In the genomic region with DNA sequence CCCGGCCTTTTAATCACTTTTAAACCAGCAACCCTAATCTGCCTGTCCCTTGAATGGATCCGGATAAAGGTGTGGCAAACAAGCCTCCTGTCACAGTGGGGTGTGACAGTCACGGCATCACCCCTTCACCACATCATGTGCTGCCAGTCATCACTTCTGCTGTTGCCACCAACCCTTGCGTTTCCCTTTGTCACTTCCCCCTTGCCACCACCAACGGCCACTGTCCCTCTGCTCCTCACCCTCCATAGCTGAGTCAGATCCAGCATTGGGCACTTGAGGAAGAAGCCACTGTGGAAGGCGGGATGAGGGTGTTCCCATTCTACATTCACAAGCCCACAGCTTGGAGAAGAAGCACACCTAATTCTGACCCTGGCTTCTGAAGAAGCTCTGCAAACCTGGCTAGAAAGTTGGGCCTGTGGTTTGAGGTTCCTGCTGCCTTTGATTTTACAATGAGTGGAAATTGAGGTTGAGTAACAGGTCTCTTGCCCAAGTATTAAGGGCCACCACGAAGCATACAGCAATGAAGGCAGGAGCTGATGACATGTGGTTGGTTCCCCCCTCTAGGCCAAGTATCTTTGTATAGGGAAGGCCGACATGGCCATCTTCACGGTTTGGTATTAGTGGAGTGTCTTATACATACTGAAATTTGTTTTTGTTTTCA, we compare ENCODE assay signal across 9 cellular contexts. TPM values are rescaled to one million over a fixed set of nuclear protein-coding genes. Genes with fewer than 3 reads are reported as not detected.
DNase-seq lines count a peak whose midpoint lies in the region; ATAC-seq and TF ChIP-seq lines count a peak whose summit lies in the region.
"Had no signal": no experiment of that assay in that cellular context is flagged by ENCODE, and none has a peak within 500 bp of the region (broad histone marks: within the 10 kb centered on the region; RNA-seq: fewer than 3 reads in every experiment).

No MANE protein-coding gene starts in this region.

- H3K4me1 Mint-ChIP-seq in CD4-positive, alpha-beta memory T cell = peaks cover 27 to 54% (median 34%) of the 10 kb centered on the region in 4 donors
- peaks cover 42% of the 10 kb centered on the region for H3K4me1 Mint-ChIP-seq in activated T-cell treated with anti-CD3 and anti-CD28 coated beads, Interleukin-2, amount 50 U/mL, for 72 hours (ENCODE audit: low read depth)

- peak; percentile 73 to 84 (median 79) for DNase-seq in CD4-positive, alpha-beta memory T cell
- DNase-seq in NK-92 treated with Interleukin-12 subunit alpha and Interleukin-12 subunit beta, amount 100 ng/mL, for 24 hours (lab: John Stamatoyannopoulos, UW) = peak; percentile 85
- DNase-seq in activated T-cell treated with anti-CD3 and anti-CD28 coated beads, Interleukin-2, amount 50 U/mL, for 72 hours = peak; percentile 78 to 81
- DNase-seq in myocyte (ENCODE audit: low read depth) (peak; percentile 60), uterus (peak; percentile 16), GOT3 (lab: John Stamatoyannopoulos, UW) (no peak), kidney glomerular epithelial cell (lab: John Stamatoyannopoulos, UW) (no peak), COLO829 (ENCODE audit: low spot score) (no peak)

- peaks cover 0 to 7% of the 10 kb centered on the region in 2 donors for H3K36me3 Mint-ChIP-seq in CD4-positive, alpha-beta memory T cell
- peaks cover 9 to 10% of the 10 kb centered on the region in 2 donors for H3K36me3 Mint-ChIP-seq in activated T-cell treated with anti-CD3 and anti-CD28 coated beads, Interleukin-2, amount 50 U/mL, for 72 hours (ENCODE audit: insufficient read depth in 2 of 2)

- TF ChIP-seq CTCF in uterus (IDR thresholded peaks at IDR 0.05) = no peak

- H3K36me3 ChIP-seq in CD4-positive, alpha-beta memory T cell (ENCODE audit: insufficient read depth, low read length) = no peaks in the 10 kb centered on the region
- H3K36me3 ChIP-seq in uterus = no peaks in the 10 kb centered on the region

- peak overlapping the region; percentile 88 to 99 (median 95) for H3K27ac Mint-ChIP-seq in CD4-positive, alpha-beta memory T cell
- peak overlapping the region; percentile 62 for H3K27ac Mint-ChIP-seq in activated T-cell treated with anti-CD3 and anti-CD28 coated beads, Interleukin-2, amount 50 U/mL, for 72 hours

- H3K9me3 Mint-ChIP-seq in CD4-positive, alpha-beta memory T cell = peaks cover 0 to 4% (median 0%) of the 10 kb centered on the region in 8 donors
- peaks cover 4 to 6% of the 10 kb centered on the region in 2 donors for H3K9me3 Mint-ChIP-seq in activated T-cell treated with anti-CD3 and anti-CD28 coated beads, Interleukin-2, amount 50 U/mL, for 72 hours

- peaks cover 32% of the 10 kb centered on the region for H3K4me1 ChIP-seq in CD4-positive, alpha-beta memory T cell (ENCODE audit: insufficient read depth, low read length)
- H3K4me1 ChIP-seq in uterus = no peaks in the 10 kb centered on the region

- intact Hi-C loops in CD4-positive, alpha-beta memory T cell (cut with micrococcal nuclease) = no loop called here
- intact Hi-C loops in uterus (cut with DNase I; ENCODE audit: low total_unique reads) = no loop called here

- TF ChIP-seq POLR2A in uterus (IDR thresholded peaks at IDR 0.05) = no peak

- H3K4me3 Mint-ChIP-seq in CD4-positive, alpha-beta memory T cell = peak overlapping the region in 7 of 8 donors; percentile 43 to 79 (median 57)
- peak overlapping the region; percentile 28 to 57 for H3K4me3 Mint-ChIP-seq in activated T-cell treated with anti-CD3 and anti-CD28 coated beads, Interleukin-2, amount 50 U/mL, for 72 hours

- H3K27ac ChIP-seq in CD4-positive, alpha-beta memory T cell (ENCODE audit: low read depth, low read length) = peak overlapping the region; percentile 12
- H3K27ac ChIP-seq in uterus = no peak overlapping the region
- H3K27ac ChIP-seq: C4-2B had no signal

- no peaks in the 10 kb centered on the region for H3K9me3 ChIP-seq in CD4-positive, alpha-beta memory T cell (ENCODE audit: control insufficient read depth in 1 of 2, low read length in 2 of 2)
- no peaks in the 10 kb centered on the region for H3K9me3 ChIP-seq in uterus

- peak; percentile 91 to 95 for ATAC-seq in activated T-cell treated with anti-CD3 and anti-CD28 coated beads, Interleukin-2, amount 50 U/mL, for 72 hours (replicated peaks in 1 of 2)

- POLR2A ChIA-PET in CD4-positive, alpha-beta memory T cell (lab: Charles Lee; ENCODE audit: partially characterized antibody) = interaction anchor here (0.7 to 1.5 kb wide), 6 partner anchors 19 to 371 kb away, joined by 3 to 5 read pairs (median 4); a partner anchor contains a TSS

- CTCF ChIA-PET in CD4-positive, alpha-beta memory T cell (lab: Charles Lee; ENCODE audit: partially characterized antibody) = interaction anchor here (1.0 kb wide), 1 partner anchor 371 kb away, joined by 4 read pairs; no protein-coding TSS in a partner anchor

- no peaks in the 10 kb centered on the region for H3K27me3 ChIP-seq in CD4-positive, alpha-beta memory T cell (ENCODE audit: insufficient read depth, low read length)
- no peaks in the 10 kb centered on the region for H3K27me3 ChIP-seq in uterus

- H3K4me3 ChIP-seq in CD4-positive, alpha-beta memory T cell (ENCODE audit: low read length in 2 of 2) = no peak overlapping the region
- H3K4me3 ChIP-seq in uterus = no peak overlapping the region

- H3K27me3 Mint-ChIP-seq in CD4-positive, alpha-beta memory T cell = no peaks in the 10 kb centered on the region
- H3K27me3 Mint-ChIP-seq in activated T-cell treated with anti-CD3 and anti-CD28 coated beads, Interleukin-2, amount 50 U/mL, for 72 hours (ENCODE audit: low read depth) = no peaks in the 10 kb centered on the region

RNA-seq across cellular contexts. Expression of a gene that starts 22.9 kb away (rescaled TPM):
- 10 to 100 TPM; 84.9 to 90.1 TPM for total RNA-seq in CD4-positive, alpha-beta memory T cell
- polyA plus RNA-seq in CD4-positive, alpha-beta memory T cell = 100 to 1,000 TPM; 109 to 230 TPM
- 100 to 1,000 TPM; 224 to 264 TPM for total RNA-seq in activated T-cell treated with anti-CD3 and anti-CD28 coated beads, Interleukin-2, amount 50 U/mL, for 72 hours
- total RNA-seq in myocyte (76.5 and 84.3 TPM in 2 replicates), uterus (100 to 1,000 TPM in 1 of 4 donors, 10 to 100 TPM in 3; 27.1 to 127 (median 62.1) TPM)
- polyA plus RNA-seq in myocyte (2012) = 44.3 TPM

Comparison
In these comparisons a context has a peak if more than half of its experiments do, and no peak if none do; other contexts are left out.
1. DNase-seq: peak in CD4-positive, alpha-beta memory T cell (5 of 5), NK-92 treated with Interleukin-12 subunit alpha and Interleukin-12 subunit beta, amount 100 ng/mL, for 24 hours (single experiment), activated T-cell treated with anti-CD3 and anti-CD28 coated beads, Interleukin-2, amount 50 U/mL, for 72 hours (2 of 2), myocyte (single experiment) and uterus (2 of 2); none in GOT3 (single experiment), kidney glomerular epithelial cell (single experiment) and COLO829 (single experiment).